11 cellular contexts compared by ENCODE assay signal in the genomic region with DNA sequence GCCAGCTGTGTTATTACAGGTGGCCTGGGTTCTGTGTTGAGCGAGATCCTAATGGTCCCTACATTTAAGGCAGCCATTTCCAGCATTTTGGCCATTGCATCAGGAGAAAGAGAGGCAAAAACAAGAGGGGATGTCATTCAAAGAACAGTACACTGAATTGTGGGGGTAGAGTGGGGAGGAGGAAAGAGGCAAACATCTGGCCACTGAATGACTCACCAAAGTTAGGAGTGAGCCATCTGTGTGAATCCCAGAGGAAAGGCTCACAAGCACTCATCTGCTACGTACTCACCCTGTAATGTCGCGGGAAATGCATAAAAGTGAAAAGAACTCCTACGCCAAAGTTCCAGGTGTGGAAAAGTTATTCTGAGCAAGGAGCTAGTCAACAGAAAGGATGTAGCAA. TPM values are rescaled to one million over a fixed set of nuclear protein-coding genes. Genes with fewer than 3 reads are reported as not detected.
DNase-seq lines count a peak whose midpoint lies in the region; ATAC-seq, FAIRE-seq and TF ChIP-seq lines count a peak whose summit lies in the region.
"Had no signal": no experiment of that assay in that cellular context is flagged by ENCODE, and none has a peak within 500 bp of the region (broad histone marks: within the 10 kb centered on the region; RNA-seq: fewer than 3 reads in every experiment).

No MANE protein-coding gene starts in this region.

- ATAC-seq in A549 (peak in 1 of 2 experiments; percentile 48; a peak in 2 of 6 replicates), left lung (peak; percentile 32), T-cell (replicated peaks in 1 of 4) (no peak), GM21515 (IDR thresholded peaks at IDR 0.05; ENCODE audit: unreplicated experiment) (no peak), HG03565 (IDR thresholded peaks at IDR 0.05; ENCODE audit: unreplicated experiment) (no peak), HG02763 (IDR thresholded peaks at IDR 0.05; ENCODE audit: unreplicated experiment) (no peak)

- TF ChIP-seq POLR2A in A549 (IDR thresholded peaks at IDR 0.05; ENCODE audit: low read length), result no peak

- H3K4me3 ChIP-seq in A549, result no peak overlapping the region
- H3K4me3 ChIP-seq in MG63, result no peak overlapping the region
- no peak overlapping the region for H3K4me3 ChIP-seq in left lung

- POLR2A ChIA-PET in A549 (lab: Yijun Ruan, JAX) (no interaction called here), T-cell (lab: Charles Lee) (no interaction called here)

- intact Hi-C loops in left lung (cut with DNase I), result no loop called here

- 90% methylated on average over 5 of the region's 5 CpGs for WGBS in A549 (ENCODE audit: missing lambda C conversion rate)

- H3K36me3 Mint-ChIP-seq in T-cell, result peaks cover 3% of the 10 kb centered on the region

- CTCF ChIA-PET in A549 (lab: Yijun Ruan, JAX), result interaction anchor here (0.7 to 1.5 kb wide), 5 partner anchors 17 to 104 kb away, joined by 3 to 7 read pairs (median 3); a partner anchor contains a TSS
- CTCF ChIA-PET in T-cell (lab: Charles Lee), result no interaction called here

- H3K4me1 ChIP-seq in A549 (peaks cover 9% of the 10 kb centered on the region), left lung (no peaks in the 10 kb centered on the region)
- H3K4me1 ChIP-seq: BE2C had no signal

- no peak for TF ChIP-seq EP300 in A549 (IDR thresholded peaks at IDR 0.05)

- peak; percentile 65 for FAIRE-seq in A549 (lab: Jason Lieb, UNC)

- no peak overlapping the region for H3K4me2 ChIP-seq in A549

- H3K4me1 Mint-ChIP-seq in T-cell, result peaks cover 11 to 19% (median 13%) of the 10 kb centered on the region in 3 donors

- TF ChIP-seq CTCF in A549 (IDR thresholded peaks at IDR 0.05) (no peak), left lung (IDR thresholded peaks at IDR 0.05) (no peak)

- H3K27me3 Mint-ChIP-seq in T-cell, result no peaks in the 10 kb centered on the region

- H3K4me3 Mint-ChIP-seq in T-cell, result no peak overlapping the region

- no peak for DNase-seq in A549 (ENCODE audit: low read depth in 1 of 2, low spot score in 1 of 2)
- DNase-seq in MG63, result peak; percentile 63
- DNase-seq in dermis blood vessel endothelial cell, result peak; percentile 97
- no peak for DNase-seq in left lung
- no peak for DNase-seq in T-cell
- DNase-seq: BE2C; stimulated activated CD4-positive, alpha-beta T cell treated with anti-CD3 and anti-CD28 coated beads, Interleukin-2, amount 100 ng/mL, for 48 hours had no signal

- H3K27ac Mint-ChIP-seq in T-cell, result no peak overlapping the region

- H3K36me3 ChIP-seq in MG63 (no peaks in the 10 kb centered on the region; the same call in 1 of the 2 replicates), left lung (no peaks in the 10 kb centered on the region)
- H3K36me3 ChIP-seq: BE2C had no signal

- H3K27me3 ChIP-seq in MG63 (no peaks in the 10 kb centered on the region), left lung (no peaks in the 10 kb centered on the region)
- H3K27me3 ChIP-seq: BE2C had no signal

- H3K9me3 ChIP-seq in A549, result no peaks in the 10 kb centered on the region
- H3K9me3 ChIP-seq in MG63, result no peaks in the 10 kb centered on the region
- no peaks in the 10 kb centered on the region for H3K9me3 ChIP-seq in left lung
- H3K9me3 ChIP-seq: BE2C had no signal

- H3K9me3 Mint-ChIP-seq in T-cell, result no peaks in the 10 kb centered on the region

- no peak for TF ChIP-seq RAD21 in A549 (conservative IDR thresholded peaks at IDR 0.05 in 1 of 2, IDR thresholded peaks at IDR 0.05 in 1 of 2)

- H3K27ac ChIP-seq in A549 (no peak overlapping the region), left lung (peak overlapping the region in 1 of 2 donors; percentile 45)
- H3K27ac ChIP-seq: epithelial cell of prostate had no signal

TF ChIP-seq in A549, 52 proteins besides CTCF, POLR2A, EP300 and RAD21:
- TF ChIP-seq FOSL2 (IDR thresholded peaks at IDR 0.05), result no peak
- peak; percentile 24; the same call in 1 of the 2 replicates for TF ChIP-seq FOSL2 (CRISPR knock-in tag; IDR thresholded peaks at IDR 0.05)
- no peak for TF ChIP-seq SREBF2 (IDR thresholded peaks at IDR 0.05)

RNA-seq across cellular contexts. Expression of a gene that starts 20.1 kb away (rescaled TPM):
- not detected in 2 replicates for polyA plus RNA-seq in A549 (2011; rRNA removed)
- not detected in 2 replicates for polyA plus RNA-seq in A549 (2012; cell fraction: cytosol; rRNA removed)
- polyA plus RNA-seq in A549 (2012; cell fraction: nucleus; rRNA removed), result not detected in 2 replicates
- not detected in 3 replicates for polyA plus RNA-seq in A549 (2017; fragmentation: RNase III; extraction: RNeasy Plus Mini Kit Qiagen cat#74134 plus additional on column Dnase treatment)
- not detected in 2 replicates for polyA minus RNA-seq in A549 (2011; rRNA and poly(A)+ RNA removed)
- not detected in 2 replicates for total RNA-seq in MG63 (2014; rRNA removed; shearing (Covaris generic); ENCODE audit: low replicate concordance)
- not detected in 2 replicates for total RNA-seq in dermis blood vessel endothelial cell
- total RNA-seq in left lung, result not detected
- not detected for total RNA-seq in T-cell

RNA-seq across cellular contexts. Expression of a gene that starts 23.2 kb away (rescaled TPM):
- 6,286 and 7,141 TPM in 2 replicates for polyA plus RNA-seq in A549 (2011; rRNA removed)
- 3,627 and 5,145 TPM in 2 replicates for polyA plus RNA-seq in A549 (2012; cell fraction: cytosol; rRNA removed)
- polyA plus RNA-seq in A549 (2012; cell fraction: nucleus; rRNA removed), result 762 and 1,293 TPM in 2 replicates
- 5,521 to 6,159 TPM (median 5,591 TPM) in 3 replicates for polyA plus RNA-seq in A549 (2017; fragmentation: RNase III; extraction: RNeasy Plus Mini Kit Qiagen cat#74134 plus additional on column Dnase treatment)
- 905 and 1,060 TPM in 2 replicates for polyA minus RNA-seq in A549 (2011; rRNA and poly(A)+ RNA removed)
- 5,040 and 8,050 TPM in 2 replicates for total RNA-seq in MG63 (2014; rRNA removed; shearing (Covaris generic); ENCODE audit: low replicate concordance)
- 2,594 and 5,071 TPM in 2 replicates for total RNA-seq in dermis blood vessel endothelial cell
- total RNA-seq in left lung, result 1,000 to 10,000 TPM; 1,094 to 1,210 TPM
- total RNA-seq in T-cell, result 1,000 to 10,000 TPM; 2,515 to 2,978 (median 2,612) TPM

RNA-seq across cellular contexts. Expression of a gene that starts 37.9 kb away (rescaled TPM):
- polyA plus RNA-seq in A549 (2011; rRNA removed), result not detected in 2 replicates
- 0.01 TPM in 1 of 2 replicates, not detected in the other for polyA plus RNA-seq in A549 (2012; cell fraction: cytosol; rRNA removed)
- polyA plus RNA-seq in A549 (2012; cell fraction: nucleus; rRNA removed), result 0.01 TPM in 1 of 2 replicates, not detected in the other
- polyA plus RNA-seq in A549 (2017; fragmentation: RNase III; extraction: RNeasy Plus Mini Kit Qiagen cat#74134 plus additional on column Dnase treatment), result not detected in 3 replicates
- polyA minus RNA-seq in A549 (2011; rRNA and poly(A)+ RNA removed), result not detected in 2 replicates
- total RNA-seq in MG63 (2014; rRNA removed; shearing (Covaris generic); ENCODE audit: low replicate concordance), result not detected in 2 replicates
- 0.05 TPM in 1 of 2 replicates, not detected in the other for total RNA-seq in dermis blood vessel endothelial cell
- not detected for total RNA-seq in left lung
- 1 to 10 TPM in 2 of 5 donors, under 1 TPM in 2, not detected in 1; 0.09 to 1.6 (median 0.57) TPM for total RNA-seq in T-cell

RNA-seq across cellular contexts. Expression of a gene that starts 49.7 kb away (rescaled TPM):
- not detected in 2 replicates for polyA plus RNA-seq in A549 (2011; rRNA removed)
- not detected in 2 replicates for polyA plus RNA-seq in A549 (2012; cell fraction: cytosol; rRNA removed)
- not detected in 2 replicates for polyA plus RNA-seq in A549 (2012; cell fraction: nucleus; rRNA removed)
- not detected in 3 replicates for polyA plus RNA-seq in A549 (2017; fragmentation: RNase III; extraction: RNeasy Plus Mini Kit Qiagen cat#74134 plus additional on column Dnase treatment)
- not detected in 2 replicates for polyA minus RNA-seq in A549 (2011; rRNA and poly(A)+ RNA removed)
- total RNA-seq in MG63 (2014; rRNA removed; shearing (Covaris generic); ENCODE audit: low replicate concordance), result not detected in 2 replicates
- 24.7 and 30.6 TPM in 2 replicates for total RNA-seq in dermis blood vessel endothelial cell
- total RNA-seq in left lung, result 10 to 100 TPM; 18.4 to 25.4 TPM
- total RNA-seq in T-cell, result under 1 TPM in 1 of 5 donors, not detected in 4; 0.26 TPM

Comparison
In these comparisons a context has a peak if more than half of its experiments do, and no peak if none do; other contexts are left out.
1. DNase-seq: peak in MG63 (single experiment) and dermis blood vessel endothelial cell (single experiment); none in A549 (0 of 2), left lung (0 of 2) and T-cell (0 of 34).